ENCODE assay signal across 8 cellular contexts in genomic region chr19:49814010-49814409, GRCh38. TPM values are rescaled to one million over a fixed set of nuclear protein-coding genes. Genes with fewer than 3 reads are reported as not detected.
DNase-seq lines count a peak whose midpoint lies in the region; ATAC-seq and TF ChIP-seq lines count a peak whose summit lies in the region.

No MANE protein-coding gene starts in this region.

- H3K27ac Mint-ChIP-seq in Calu3 (ENCODE audit: unreplicated experiment) = peak overlapping the region; percentile 81

- CTCF ChIA-PET in Calu3 (lab: Charles Lee) (interaction anchor here (1.3 kb wide), 1 partner anchor 54 kb away, joined by 3 read pairs; no protein-coding TSS in a partner anchor), OCI-LY7 (lab: Charles Lee; ENCODE audit: unreplicated experiment) (no interaction called here)

- no peaks in the 10 kb centered on the region for H3K9me2 ChIP-seq in OCI-LY7 (ENCODE audit: insufficient read depth, low read length)

- peak overlapping the region; percentile 69 for H3K4me3 ChIP-seq in OCI-LY7 (ENCODE audit: low read depth, low read length, poor library complexity, severe bottlenecking)
- no peak overlapping the region for H3K4me3 ChIP-seq in effector memory CD4-positive, alpha-beta T cell (ENCODE audit: insufficient read depth, low read depth, low read length, poor library complexity, severe bottlenecking)

- peaks cover 35% of the 10 kb centered on the region for H3K36me3 Mint-ChIP-seq in Calu3 (ENCODE audit: insufficient read depth, unreplicated experiment)

- H3K4me3 Mint-ChIP-seq in Calu3 (ENCODE audit: low read depth, unreplicated experiment) = peak overlapping the region; percentile 76

- peak overlapping the region; percentile 28; the same call in 1 of the 2 replicates for H2AFZ ChIP-seq in OCI-LY7 (ENCODE audit: low read length)

- H3K4me2 ChIP-seq in OCI-LY7 (ENCODE audit: low read length) = peak overlapping the region; percentile 85

- H3K27me3 ChIP-seq in effector memory CD4-positive, alpha-beta T cell (replicated peaks; ENCODE audit: control insufficient read depth, insufficient read depth, low read length, poor library complexity, severe bottlenecking) = no peaks in the 10 kb centered on the region

- no peak overlapping the region for H3K27ac ChIP-seq in OCI-LY7 (ENCODE audit: low read depth, low read length, poor library complexity, severe bottlenecking)
- peak overlapping the region; percentile 96 for H3K27ac ChIP-seq in effector memory CD4-positive, alpha-beta T cell (ENCODE audit: insufficient read depth, low read length, poor library complexity, severe bottlenecking)

- BruUV-seq in Calu3 (replicated peaks; lab: Mats Ljungman, UMichigan) (no TSS peak), OCI-LY7 (replicated peaks; lab: Mats Ljungman, UMichigan) (no TSS peak)

- H3K4me1 Mint-ChIP-seq in Calu3 (ENCODE audit: low read depth, unreplicated experiment) = peaks cover 12% of the 10 kb centered on the region

- H3K9me3 Mint-ChIP-seq in Calu3 (ENCODE audit: low read depth, unreplicated experiment) = no peaks in the 10 kb centered on the region

- H3K27me3 Mint-ChIP-seq in Calu3 (ENCODE audit: unreplicated experiment) = no peaks in the 10 kb centered on the region

- no peak for DNase-seq in Calu3
- no peak for DNase-seq in OCI-LY7 (ENCODE audit: low spot score)
- DNase-seq in effector memory CD4-positive, alpha-beta T cell = no peak
- DNase-seq in pons (ENCODE audit: low spot score) = peak; percentile 35
- no peak for DNase-seq in NCI-H524 treated with DMSO at 0.1 percent for 48 hours (lab: John Stamatoyannopoulos, UW)

- intact Hi-C loops in Calu3 (cut with micrococcal nuclease; ENCODE audit: unreplicated experiment) (no loop called here), OCI-LY7 (cut with micrococcal nuclease; ENCODE audit: unreplicated experiment) (no loop called here)

- peaks cover 8% of the 10 kb centered on the region for H3K79me2 ChIP-seq in OCI-LY7 (ENCODE audit: insufficient read depth, low read depth, low read length)

- H4K20me1 ChIP-seq in OCI-LY7 (ENCODE audit: insufficient read depth, low read length) = no peaks in the 10 kb centered on the region

- H3K4me1 ChIP-seq in OCI-LY7 (ENCODE audit: insufficient read depth, low read length, poor library complexity, severe bottlenecking) = peaks cover 43% of the 10 kb centered on the region
- peaks cover 20% of the 10 kb centered on the region for H3K4me1 ChIP-seq in effector memory CD4-positive, alpha-beta T cell (ENCODE audit: control insufficient read depth, insufficient read depth, low read length, poor library complexity, severe bottlenecking)

- peaks cover 2% of the 10 kb centered on the region; the same call in 1 of the 2 replicates for H3K36me3 ChIP-seq in OCI-LY7 (ENCODE audit: insufficient read depth, low read length)
- H3K36me3 ChIP-seq in effector memory CD4-positive, alpha-beta T cell (ENCODE audit: control insufficient read depth, insufficient read depth, low read length) = no peaks in the 10 kb centered on the region

- TF ChIP-seq CTCF in Calu3 (IDR thresholded peaks at IDR 0.05; ENCODE audit: unreplicated experiment) (no peak), OCI-LY7 (conservative IDR thresholded peaks at IDR 0.05; ENCODE audit: low read length) (no peak)

- no peaks in the 10 kb centered on the region for H3K9me3 ChIP-seq in OCI-LY7 (ENCODE audit: low read length)
- no peaks in the 10 kb centered on the region for H3K9me3 ChIP-seq in effector memory CD4-positive, alpha-beta T cell (ENCODE audit: control insufficient read depth, low read length)

- POLR2A ChIA-PET in OCI-LY7 (lab: Charles Lee) = interaction anchor here (1.0 kb wide), 1 partner anchor 9 kb away, joined by 3 read pairs; no protein-coding TSS in a partner anchor

- ATAC-seq in GM21367 (IDR thresholded peaks at IDR 0.05; ENCODE audit: unreplicated experiment) (no peak), HG03442 (IDR thresholded peaks at IDR 0.05; ENCODE audit: unreplicated experiment) (no peak), HG03159 (IDR thresholded peaks at IDR 0.05; ENCODE audit: unreplicated experiment) (no peak)

RNA-seq across cellular contexts. Expression of gene FUZ, which starts 0.9 kb away (rescaled TPM):
- total RNA-seq in Calu3 (2022) (12.2 and 17.0 TPM in 2 replicates), OCI-LY7 (2022) (28.1 and 34.6 TPM in 2 replicates)
- total RNA-seq in OCI-LY7 (2014; rRNA removed; shearing (Covaris generic)) = 33.6 and 35.1 TPM in 2 replicates

RNA-seq across cellular contexts. Expression of gene MED25, which starts 4.1 kb away (rescaled TPM):
- total RNA-seq in Calu3 (2022) = 89.7 and 95.8 TPM in 2 replicates
- total RNA-seq in OCI-LY7 (2014; rRNA removed; shearing (Covaris generic)) = 73.5 and 85.1 TPM in 2 replicates
- 111 and 146 TPM in 2 replicates for total RNA-seq in OCI-LY7 (2022)

RNA-seq across cellular contexts. Expression of gene PTOV1, which starts 36.9 kb away (rescaled TPM):
- total RNA-seq in Calu3 (2022) = 231 and 256 TPM in 2 replicates
- total RNA-seq in OCI-LY7 (2014; rRNA removed; shearing (Covaris generic)) = 101 and 124 TPM in 2 replicates
- 105 and 114 TPM in 2 replicates for total RNA-seq in OCI-LY7 (2022)

RNA-seq across cellular contexts. Expression of gene AP2A1, which starts 47.2 kb away (rescaled TPM):
- total RNA-seq in Calu3 (2022) (80.1 and 89.0 TPM in 2 replicates), OCI-LY7 (2022) (46.9 and 50.4 TPM in 2 replicates)
- 29.7 and 47.4 TPM in 2 replicates for total RNA-seq in OCI-LY7 (2014; rRNA removed; shearing (Covaris generic))

RNA-seq across cellular contexts. Expression of gene TSKS, which starts 50.9 kb away (rescaled TPM):
- total RNA-seq in Calu3 (2022) = not detected in 2 replicates
- not detected in 2 replicates for total RNA-seq in OCI-LY7 (2014; rRNA removed; shearing (Covaris generic))
- total RNA-seq in OCI-LY7 (2022) = not detected in 2 replicates
